In genomic region chr7:151248191-151249033, GRCh38 we compare ENCODE assay signal across 7 cellular contexts. TPM values are rescaled to one million over a fixed set of nuclear protein-coding genes. Genes with fewer than 3 reads are reported as not detected.
DNase-seq lines count a peak whose midpoint lies in the region; ATAC-seq and TF ChIP-seq lines count a peak whose summit lies in the region.

SMARCD3 (minus strand) TSS chr7:151248694; CDS start chr7:151248562, 132 bp downstream.

- WGBS in adipose tissue, 3 donors = 0 to 1% (median 1%) methylated on average over 81 to 84 of the region's 84 CpGs

- intact Hi-C loops in left cardiac atrium (cut with DNase I) = loop anchor here (5.0 kb wide), 1 partner anchor 54 kb away; no protein-coding TSS in a partner anchor

- DNase-seq in GM03348 (ENCODE audit: low spot score) = peak; percentile 84
- peak; percentile 19 for DNase-seq in NCI-H2171 (lab: John Stamatoyannopoulos, UW)
- peak; percentile 83 for DNase-seq in left cardiac atrium
- no peak for DNase-seq in omental fat pad (ENCODE audit: low spot score)

- peak; percentile 44 to 63 for ATAC-seq in left cardiac atrium
- ATAC-seq in omental fat pad (ENCODE audit: low FRiP score) = peak; percentile 50
- no peak for ATAC-seq in HG03097 (IDR thresholded peaks at IDR 0.05; ENCODE audit: low FRiP score, unreplicated experiment)
- no peak for ATAC-seq in GM21619 (IDR thresholded peaks at IDR 0.05; ENCODE audit: unreplicated experiment)

- no peak for TF ChIP-seq CTCF in omental fat pad (IDR thresholded peaks at IDR 0.05)

- peak within 1 kb of the TSS; percentile 17 for H3K27ac ChIP-seq in adipose tissue (ENCODE audit: low read depth, low read length)

RNA-seq across cellular contexts. Expression of gene SMARCD3, which starts in this region (rescaled TPM):
- polyA plus RNA-seq in adipose tissue = 10 to 100 TPM; 10.8 to 44.8 (median 32.2) TPM
- total RNA-seq in left cardiac atrium = 100 to 1,000 TPM in 1 of 2 donors, 10 to 100 TPM in 1; 95.5 to 107 TPM
- 10 to 100 TPM; 19.7 to 57.5 (median 31.2) TPM for total RNA-seq in omental fat pad

Comparison
In these comparisons a context has a peak if more than half of its experiments do, and no peak if none do; other contexts are left out.
1. ATAC-seq: peak in left cardiac atrium (2 of 2) and omental fat pad (single experiment); none in HG03097 (single experiment) and GM21619 (single experiment).